In genomic region chr19:13835791-13836723, GRCh38 we compare ENCODE assay signal across 1 cellular context.
TF ChIP-seq lines count a peak whose summit lies in the region.

No MANE protein-coding gene starts in this region.

TF ChIP-seq in A549, 52 proteins besides CTCF, POLR2A, EP300 and RAD21 (continued from another document):
- no peak for TF ChIP-seq BHLHE40 (IDR thresholded peaks at IDR 0.05; ENCODE audit: low read depth, low read length)
- no peak for TF ChIP-seq HDAC2 (IDR thresholded peaks at IDR 0.05)
- no peak for TF ChIP-seq PHF8 (IDR thresholded peaks at IDR 0.05; ENCODE audit: borderline replicate concordance, low read depth)
- peak; percentile 65; the same call in 1 of the 2 replicates for TF ChIP-seq EHF (CRISPR knock-in tag; IDR thresholded peaks at IDR 0.05)
- peak; percentile 88 for TF ChIP-seq POLR2AphosphoS2 (conservative IDR thresholded peaks at IDR 0.05; ENCODE audit: low read length)
- peak; percentile 73; the same call in 1 of the 2 replicates for TF ChIP-seq FOSB (CRISPR knock-in tag; IDR thresholded peaks at IDR 0.05)
- TF ChIP-seq MAX (IDR thresholded peaks at IDR 0.05) = 0 out of 2 replicates have a peak, but pooled peaks have one; percentile 17
- no peak for TF ChIP-seq RCOR1 (IDR thresholded peaks at IDR 0.05; ENCODE audit: low read depth, low read length)
- no peak for TF ChIP-seq EHMT2 (IDR thresholded peaks at IDR 0.05; ENCODE audit: low read depth)
- no peak for TF ChIP-seq ZNF302 (CRISPR knock-in tag; IDR thresholded peaks at IDR 0.05)
- TF ChIP-seq HMGXB4 (CRISPR knock-in tag; IDR thresholded peaks at IDR 0.05; ENCODE audit: borderline replicate concordance) = no peak
- TF ChIP-seq CHD2 (IDR thresholded peaks at IDR 0.05; ENCODE audit: low read length, partially characterized antibody) = no peak
- no peak for TF ChIP-seq ELK1 (IDR thresholded peaks at IDR 0.05; ENCODE audit: low read depth, low read length)
